ENCODE assay signal across 18 cellular contexts in genomic region chr1:151036356-151036755, GRCh38. TPM values are rescaled to one million over a fixed set of nuclear protein-coding genes. Genes with fewer than 3 reads are reported as not detected.
DNase-seq lines count a peak whose midpoint lies in the region; ATAC-seq lines count a peak whose summit lies in the region.
"Had no signal": no experiment of that assay in that cellular context is flagged by ENCODE, and none has a peak within 500 bp of the region (broad histone marks: within the 10 kb centered on the region; RNA-seq: fewer than 3 reads in every experiment).

A gene with protein sequence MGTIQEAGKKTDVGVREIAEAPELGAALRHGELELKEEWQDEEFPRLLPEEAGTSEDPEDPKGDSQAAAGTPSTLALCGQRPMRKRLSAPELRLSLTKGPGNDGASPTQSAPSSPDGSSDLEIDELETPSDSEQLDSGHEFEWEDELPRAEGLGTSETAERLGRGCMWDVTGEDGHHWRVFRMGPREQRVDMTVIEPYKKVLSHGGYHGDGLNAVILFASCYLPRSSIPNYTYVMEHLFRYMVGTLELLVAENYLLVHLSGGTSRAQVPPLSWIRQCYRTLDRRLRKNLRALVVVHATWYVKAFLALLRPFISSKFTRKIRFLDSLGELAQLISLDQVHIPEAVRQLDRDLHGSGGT (plus strand): TSS chr1:151036586. CDS start chr1:151036726, 140 bp downstream.

- H3K36me3 Mint-ChIP-seq in T-helper 17 cell (ENCODE audit: low read depth) = peaks cover 4% of the 10 kb centered on the region

- DNase-seq in H7 (peak; percentile 62), T-helper 17 cell (no peak), iPS-NIHi11 (ENCODE audit: low spot score) (peak; percentile 45), NCI-H1417 treated with DMSO at 0.1 percent for 48 hours (lab: John Stamatoyannopoulos, UW) (no peak), substantia nigra (lab: John Stamatoyannopoulos, UW) (no peak), T-helper 1 cell (no peak)
- DNase-seq: activated CD4-positive, alpha-beta T cell treated with anti-CD3 and anti-CD28 coated beads, Interleukin-2, amount 50 U/mL, for 4 hours; activated T-cell treated with anti-CD3 and anti-CD28 coated beads, Interleukin-2, amount 50 U/mL, for 1 hour; BE2C; caudate nucleus; NCI-H1694; NCI-H510A treated with DMSO at 0.1 percent for 48 hours; SHP77 treated with DMSO at 0.1 percent for 48 hours had no signal

- ATAC-seq in T-helper 17 cell (no peak), HG03354 (IDR thresholded peaks at IDR 0.05; ENCODE audit: poor library complexity, severe bottlenecking, unreplicated experiment) (no peak)
- ATAC-seq: foreskin keratinocyte, sciatic nerve had no signal

- H3K4me3 Mint-ChIP-seq in T-helper 17 cell = no peak within 1 kb of the TSS

- peak within 1 kb of the TSS in 18 of 21 experiments; percentile 27 to 86 (median 64) for H3K27ac ChIP-seq in skin epidermis
- H3K27ac ChIP-seq in substantia nigra (ENCODE audit: low read depth, low read length, poor library complexity, severe bottlenecking) = no peak within 1 kb of the TSS
- H3K27ac ChIP-seq: foreskin keratinocyte, thoracic aorta had no signal

- peaks cover 25% of the 10 kb centered on the region for H3K4me1 Mint-ChIP-seq in T-helper 17 cell

- H3K4me3 ChIP-seq in H7 (ENCODE audit: insufficient read depth, low read depth, low read length) (no peak within 1 kb of the TSS), skin epidermis (peak within 1 kb of the TSS in 5 of 7 experiments; percentile 15 to 35 (median 21))
- H3K4me3 ChIP-seq: thoracic aorta had no signal

- H3K27me3 ChIP-seq in H7 (ENCODE audit: control insufficient read depth, insufficient read depth, low read length) = no peaks in the 10 kb centered on the region
- H3K27me3 ChIP-seq: BE2C, foreskin keratinocyte had no signal

- H3K9me3 ChIP-seq in T-helper 17 cell (ENCODE audit: control insufficient read depth, low read length, poor library complexity, severe bottlenecking) = no peaks in the 10 kb centered on the region
- H3K9me3 ChIP-seq: BE2C, thoracic aorta had no signal

- H3K36me3 ChIP-seq in H7 (replicated peaks; ENCODE audit: control insufficient read depth, insufficient read depth, low read length) = peaks cover 5% of the 10 kb centered on the region
- H3K36me3 ChIP-seq: BE2C had no signal

- H3K27ac Mint-ChIP-seq in T-helper 17 cell = peak within 1 kb of the TSS; percentile 16

- H3K27me3 Mint-ChIP-seq in T-helper 17 cell = no peaks in the 10 kb centered on the region

RNA-seq across cellular contexts. Expression of the gene that starts here (rescaled TPM):
- total RNA-seq in H7 (2014; rRNA removed; shearing (Covaris generic)) = 0.48 and 0.96 TPM in 2 replicates
- under 1 TPM; 0.42 to 0.57 TPM for total RNA-seq in T-helper 17 cell

Comparison
In these comparisons a context has a peak if more than half of its experiments do, and no peak if none do; other contexts are left out.
1. Peak in DNase-seq in H7; RNA of the gene not detected or under 1 TPM.